17 cellular contexts compared by ENCODE assay signal in genomic region chr5:56305551-56305950, GRCh38.
DNase-seq lines count a peak whose midpoint lies in the region; ATAC-seq and TF ChIP-seq lines count a peak whose summit lies in the region.
"Had no signal": no experiment of that assay in that cellular context is flagged by ENCODE, and none has a peak within 500 bp of the region (broad histone marks: within the 10 kb centered on the region; RNA-seq: fewer than 3 reads in every experiment).

No MANE protein-coding gene starts in this region.

- H3K27me3 ChIP-seq in hepatocyte (no peaks in the 10 kb centered on the region), smooth muscle cell (ENCODE audit: low read depth) (no peaks in the 10 kb centered on the region)
- H3K27me3 ChIP-seq: SJSA1 had no signal

- no peaks in the 10 kb centered on the region for H3K4me1 Mint-ChIP-seq in activated CD8-positive, alpha-beta T cell treated with anti-CD3 and anti-CD28 coated beads for 36 hours (ENCODE audit: low read depth)
- H3K4me1 Mint-ChIP-seq in T-helper 17 cell, result peaks cover 7% of the 10 kb centered on the region

- H3K9ac ChIP-seq in smooth muscle cell (ENCODE audit: low read depth), result no peak overlapping the region

- H3K27ac ChIP-seq in hepatocyte (peak overlapping the region; percentile 63), smooth muscle cell (ENCODE audit: low read depth) (peak overlapping the region; percentile 54)
- H3K27ac ChIP-seq: SJSA1 had no signal

- intact Hi-C loops in activated CD8-positive, alpha-beta T cell treated with anti-CD3 and anti-CD28 coated beads for 36 hours (cut with micrococcal nuclease), result no loop called here

- H3K36me3 ChIP-seq in hepatocyte (replicated peaks; ENCODE audit: insufficient read depth, low read depth) (no peaks in the 10 kb centered on the region), smooth muscle cell (ENCODE audit: low read depth) (no peaks in the 10 kb centered on the region)
- H3K36me3 ChIP-seq: HAP-1, SJSA1 had no signal

- POLR2A ChIA-PET in activated CD8-positive, alpha-beta T cell treated with anti-CD3 and anti-CD28 coated beads for 36 hours (lab: Charles Lee), result no interaction called here

- TF ChIP-seq CTCF in hepatocyte (IDR thresholded peaks at IDR 0.05; ENCODE audit: poor library complexity) (no peak), smooth muscle cell (IDR thresholded peaks at IDR 0.05; ENCODE audit: borderline replicate concordance, insufficient read depth, poor library complexity, severe bottlenecking) (no peak)
- TF ChIP-seq CTCF in activated CD8-positive, alpha-beta T cell treated with anti-CD3 and anti-CD28 coated beads for 36 hours (IDR thresholded peaks at IDR 0.05), result no peak

- H3K4me1 ChIP-seq in hepatocyte (ENCODE audit: insufficient read depth) (peaks cover 34% of the 10 kb centered on the region), smooth muscle cell (ENCODE audit: low read depth) (peaks cover 3% of the 10 kb centered on the region)
- H3K4me1 ChIP-seq: HAP-1 had no signal

- H3K9me2 ChIP-seq in hepatocyte (replicated peaks; ENCODE audit: insufficient read depth), result no peaks in the 10 kb centered on the region

- ATAC-seq in activated CD8-positive, alpha-beta T cell treated with anti-CD3 and anti-CD28 coated beads for 36 hours, result no peak
- no peak for ATAC-seq in T-helper 17 cell
- ATAC-seq: HepG2, PC-3 had no signal

- H3K9me3 ChIP-seq in hepatocyte (ENCODE audit: low read depth), result no peaks in the 10 kb centered on the region
- no peaks in the 10 kb centered on the region for H3K9me3 ChIP-seq in smooth muscle cell (replicated peaks; ENCODE audit: low read depth)
- H3K9me3 ChIP-seq in T-helper 17 cell (ENCODE audit: control insufficient read depth, low read length, poor library complexity, severe bottlenecking), result no peaks in the 10 kb centered on the region
- H3K9me3 ChIP-seq: HAP-1 had no signal

- H2AFZ ChIP-seq in hepatocyte (no peak overlapping the region), smooth muscle cell (ENCODE audit: low read depth) (no peak overlapping the region)

- H3K4me3 ChIP-seq in hepatocyte, result no peak overlapping the region
- no peak overlapping the region for H3K4me3 ChIP-seq in smooth muscle cell
- H3K4me3 ChIP-seq: HAP-1, SJSA1 had no signal

- no peaks in the 10 kb centered on the region for H3K36me3 Mint-ChIP-seq in activated CD8-positive, alpha-beta T cell treated with anti-CD3 and anti-CD28 coated beads for 36 hours (ENCODE audit: low read depth)
- H3K36me3 Mint-ChIP-seq in T-helper 17 cell (ENCODE audit: low read depth), result peaks cover 9% of the 10 kb centered on the region

- H3K79me2 ChIP-seq in hepatocyte (no peaks in the 10 kb centered on the region), smooth muscle cell (ENCODE audit: low read depth) (no peaks in the 10 kb centered on the region)

- H3K27ac Mint-ChIP-seq in activated CD8-positive, alpha-beta T cell treated with anti-CD3 and anti-CD28 coated beads for 36 hours, result no peak overlapping the region
- H3K27ac Mint-ChIP-seq in T-helper 17 cell, result no peak overlapping the region

- peaks cover 7% of the 10 kb centered on the region for H3K9me3 Mint-ChIP-seq in activated CD8-positive, alpha-beta T cell treated with anti-CD3 and anti-CD28 coated beads for 36 hours

- H3K4me2 ChIP-seq in hepatocyte (no peak overlapping the region), smooth muscle cell (peak overlapping the region; percentile 42)

- H4K20me1 ChIP-seq in hepatocyte (ENCODE audit: insufficient read depth, poor library complexity, severe bottlenecking), result no peaks in the 10 kb centered on the region
- H4K20me1 ChIP-seq in smooth muscle cell (ENCODE audit: low read depth), result no peaks in the 10 kb centered on the region

- no peak overlapping the region for H3K4me3 Mint-ChIP-seq in activated CD8-positive, alpha-beta T cell treated with anti-CD3 and anti-CD28 coated beads for 36 hours
- no peak overlapping the region for H3K4me3 Mint-ChIP-seq in T-helper 17 cell

- peaks cover 8% of the 10 kb centered on the region for H3F3A ChIP-seq in smooth muscle cell (ENCODE audit: low read depth)

- DNase-seq in EH (ENCODE audit: low read depth), result peak; percentile 73
- peak; percentile 65 for DNase-seq in RPMI7951 (ENCODE audit: low read depth)
- DNase-seq in hepatocyte (ENCODE audit: low spot score), result no peak
- no peak for DNase-seq in smooth muscle cell (lab: John Stamatoyannopoulos, UW; ENCODE audit: unreplicated experiment)
- no peak for DNase-seq in activated CD8-positive, alpha-beta T cell treated with anti-CD3 and anti-CD28 coated beads for 36 hours
- DNase-seq in SKM-1 treated with dmso at 0.1 percent for 144 hours (lab: John Stamatoyannopoulos, UW; ENCODE audit: unreplicated experiment), result no peak
- no peak for DNase-seq in T-helper 17 cell
- DNase-seq: DMS79 treated with DMSO at 0.1 percent for 48 hours, KG1, NCI-H1417 treated with DMSO at 0.1 percent for 48 hours, NCI-H1930, NCI-H226, NCI-H524, PC-3 had no signal

- CTCF ChIA-PET in activated CD8-positive, alpha-beta T cell treated with anti-CD3 and anti-CD28 coated beads for 36 hours (lab: Charles Lee), result no interaction called here

- H3K27me3 Mint-ChIP-seq in activated CD8-positive, alpha-beta T cell treated with anti-CD3 and anti-CD28 coated beads for 36 hours, result peaks cover 1% of the 10 kb centered on the region
- H3K27me3 Mint-ChIP-seq in T-helper 17 cell, result no peaks in the 10 kb centered on the region

- 68% methylated on average over 1 of the region's 1 CpG for WGBS in hepatocyte (ENCODE audit: low lambda C conversion rate, missing lambda C conversion rate)
- WGBS in smooth muscle cell (ENCODE audit: low lambda C conversion rate), result 43% methylated on average over 1 of the region's 1 CpG

Comparison
In these comparisons a context has a peak if more than half of its experiments do, and no peak if none do; other contexts are left out.
1. DNase-seq: peak in EH (single experiment) and RPMI7951 (single experiment); none in hepatocyte (single experiment), smooth muscle cell (single experiment), activated CD8-positive, alpha-beta T cell treated with anti-CD3 and anti-CD28 coated beads for 36 hours (single experiment), SKM-1 treated with dmso at 0.1 percent for 144 hours (single experiment) and T-helper 17 cell (0 of 3).